ENCODE assay signal across 6 cellular contexts in genomic region chr1:42815938-42816599, GRCh38. TPM values are rescaled to one million over a fixed set of nuclear protein-coding genes. Genes with fewer than 3 reads are reported as not detected.
DNase-seq lines count a peak whose midpoint lies in the region; ATAC-seq and TF ChIP-seq lines count a peak whose summit lies in the region.

No MANE protein-coding gene starts in this region.

- H3K4me3 ChIP-seq in liver (ENCODE audit: low read depth in 1 of 3, low read length in 3 of 3) = peak overlapping the region; percentile 77 to 96 (median 77)

- no peaks in the 10 kb centered on the region for H3K9me3 Mint-ChIP-seq in activated T-cell treated with anti-CD3 and anti-CD28 coated beads, Interleukin-2, amount 50 U/mL, for 4 hours

- no peak for TF ChIP-seq RAD21 in liver (IDR thresholded peaks at IDR 0.05)

- 52% methylated on average over 7 of the region's 7 CpGs for WGBS in liver

- peak overlapping the region in 1 of 2 donors; percentile 50 for H3K9ac ChIP-seq in liver (ENCODE audit: low read depth in 1 of 2, low read length in 2 of 2)

- H3K9me3 ChIP-seq in liver (ENCODE audit: control insufficient read depth in 4 of 4, low read length in 3 of 4) = no peaks in the 10 kb centered on the region

- TF ChIP-seq CTCF in liver (IDR thresholded peaks at IDR 0.05; ENCODE audit: low read depth, low read length, missing input control) = no peak

- no peak for ATAC-seq in activated T-cell treated with anti-CD3 and anti-CD28 coated beads, Interleukin-2, amount 50 U/mL, for 4 hours

- peak overlapping the region; percentile 88 for H3K4me3 Mint-ChIP-seq in activated T-cell treated with anti-CD3 and anti-CD28 coated beads, Interleukin-2, amount 50 U/mL, for 4 hours

- peak overlapping the region; percentile 48 to 96 for H3K27ac ChIP-seq in liver (ENCODE audit: low read depth in 1 of 2, low read length in 2 of 2)

- H3K36me3 Mint-ChIP-seq in activated T-cell treated with anti-CD3 and anti-CD28 coated beads, Interleukin-2, amount 50 U/mL, for 4 hours (ENCODE audit: insufficient read depth) = peaks cover 5% of the 10 kb centered on the region

- H3K4me1 Mint-ChIP-seq in activated T-cell treated with anti-CD3 and anti-CD28 coated beads, Interleukin-2, amount 50 U/mL, for 4 hours (ENCODE audit: low read depth) = peaks cover 23% of the 10 kb centered on the region

- DNase-seq in activated T-cell treated with anti-CD3 and anti-CD28 coated beads for 48 hours (ENCODE audit: low read depth) = peak; percentile 3
- DNase-seq in activated T-cell treated with anti-CD3 and anti-CD28 coated beads for 4 hours = no peak
- DNase-seq in activated T-cell treated with anti-CD3 and anti-CD28 coated beads, Interleukin-2, amount 50 U/mL, for 4 hours = no peak
- no peak for DNase-seq in effector CD4-positive, alpha-beta T cell
- no peak for DNase-seq in SHP77 treated with DMSO at 0.1 percent for 48 hours (lab: John Stamatoyannopoulos, UW)

- no peaks in the 10 kb centered on the region for H3K27me3 Mint-ChIP-seq in activated T-cell treated with anti-CD3 and anti-CD28 coated beads, Interleukin-2, amount 50 U/mL, for 4 hours (ENCODE audit: low read depth)

- peaks cover 8 to 31% (median 25%) of the 10 kb centered on the region in 4 donors for H3K4me1 ChIP-seq in liver (ENCODE audit: control insufficient read depth in 4 of 4, insufficient read depth in 4 of 4, low read length in 3 of 4)

- no peaks in the 10 kb centered on the region for H3K27me3 ChIP-seq in liver (ENCODE audit: control insufficient read depth in 4 of 4, insufficient read depth in 4 of 4, low read length in 3 of 4)

- H3K36me3 ChIP-seq in liver (ENCODE audit: control insufficient read depth in 4 of 4, insufficient read depth in 3 of 4, low read depth in 1 of 4, low read length in 3 of 4) = peaks cover 0 to 2% (median 0%) of the 10 kb centered on the region in 4 donors

TF ChIP-seq in liver, 16 proteins besides CTCF, POLR2A, EP300 and RAD21:
- TF ChIP-seq, protein P1, sequence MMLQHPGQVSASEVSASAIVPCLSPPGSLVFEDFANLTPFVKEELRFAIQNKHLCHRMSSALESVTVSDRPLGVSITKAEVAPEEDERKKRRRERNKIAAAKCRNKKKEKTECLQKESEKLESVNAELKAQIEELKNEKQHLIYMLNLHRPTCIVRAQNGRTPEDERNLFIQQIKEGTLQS (IDR thresholded peaks at IDR 0.05) = no peak
- TF ChIP-seq REST (IDR thresholded peaks at IDR 0.05) (no peak), HNF4G (IDR thresholded peaks at IDR 0.05) (no peak), FOXA1 (IDR thresholded peaks at IDR 0.05) (no peak), RXRA (IDR thresholded peaks at IDR 0.05) (no peak), JUND (IDR thresholded peaks at IDR 0.05) (no peak)

RNA-seq across cellular contexts. Expression of gene ERMAP, which starts 0.9 kb away (rescaled TPM):
- total RNA-seq in activated T-cell treated with anti-CD3 and anti-CD28 coated beads, Interleukin-2, amount 50 U/mL, for 4 hours = 1 to 10 TPM; 1.8 to 2.4 (median 2.1) TPM
- 10 to 100 TPM; 10.8 to 96.9 TPM for total RNA-seq in liver
- polyA plus RNA-seq in liver = 1 to 10 TPM; 3.9 to 7.2 TPM

RNA-seq across cellular contexts. Expression of gene SVBP, which starts 1.1 kb away (rescaled TPM):
- total RNA-seq in activated T-cell treated with anti-CD3 and anti-CD28 coated beads, Interleukin-2, amount 50 U/mL, for 4 hours = 10 to 100 TPM in 2 of 3 donors, 1 to 10 TPM in 1; 9.2 to 10.7 (median 10.2) TPM
- 10 to 100 TPM in 1 of 2 donors, 1 to 10 TPM in 1; 3.4 to 21.4 TPM for total RNA-seq in liver
- 10 to 100 TPM in 1 of 2 donors, 1 to 10 TPM in 1; 8.5 to 21.8 TPM for polyA plus RNA-seq in liver

RNA-seq across cellular contexts. Expression of gene ZNF691, which starts 30.3 kb away (rescaled TPM):
- 1 to 10 TPM; 5.5 to 6.5 (median 5.9) TPM for total RNA-seq in activated T-cell treated with anti-CD3 and anti-CD28 coated beads, Interleukin-2, amount 50 U/mL, for 4 hours
- total RNA-seq in liver = 1 to 10 TPM; 2.7 to 8.9 TPM
- polyA plus RNA-seq in liver = 1 to 10 TPM; 5.1 to 5.9 TPM

RNA-seq across cellular contexts. Expression of gene TMEM269, which starts 31.3 kb away (rescaled TPM):
- total RNA-seq in activated T-cell treated with anti-CD3 and anti-CD28 coated beads, Interleukin-2, amount 50 U/mL, for 4 hours = under 1 TPM in 2 of 3 donors, not detected in 1; 0.10 to 0.24 TPM
- total RNA-seq in liver = under 1 TPM; 0.05 to 0.08 TPM
- polyA plus RNA-seq in liver = not detected

RNA-seq across cellular contexts. Expression of gene C1orf50, which starts 49.0 kb away (rescaled TPM):
- total RNA-seq in activated T-cell treated with anti-CD3 and anti-CD28 coated beads, Interleukin-2, amount 50 U/mL, for 4 hours = 1 to 10 TPM; 4.5 to 7.9 (median 5.0) TPM
- total RNA-seq in liver = 1 to 10 TPM; 2.6 to 4.4 TPM
- 1 to 10 TPM; 2.7 to 5.8 TPM for polyA plus RNA-seq in liver
